In genomic region chr4:7516116-7516772, GRCh38 we compare ENCODE assay signal across 19 cellular contexts.
DNase-seq lines count a peak whose midpoint lies in the region; ATAC-seq, FAIRE-seq and TF ChIP-seq lines count a peak whose summit lies in the region.
"Had no signal": no experiment of that assay in that cellular context is flagged by ENCODE, and none has a peak within 500 bp of the region (broad histone marks: within the 10 kb centered on the region; RNA-seq: fewer than 3 reads in every experiment).

No MANE protein-coding gene starts in this region.

- no peaks in the 10 kb centered on the region for H3K4me1 Mint-ChIP-seq in T-helper 2 cell treated with Interferon-gamma antibody and Interleukin-4, amounts not matched to agents 5 μg/mL and 100 μg/mL, for 36 hours (ENCODE audit: low read depth)

- no peak overlapping the region for H3K14ac ChIP-seq in H1 (ENCODE audit: insufficient read length)

- no peak for TF ChIP-seq EP300 in H1 (IDR thresholded peaks at IDR 0.05; ENCODE audit: borderline replicate concordance in 1 of 2, low read depth in 2 of 2, low read length in 2 of 2)
- TF ChIP-seq EP300 in SK-N-SH (IDR thresholded peaks at IDR 0.05; ENCODE audit: borderline replicate concordance in 1 of 2, low read depth in 1 of 2, low read length in 1 of 2): no peak

- no peak overlapping the region for H3K27ac Mint-ChIP-seq in T-helper 2 cell treated with Interferon-gamma antibody and Interleukin-4, amounts not matched to agents 5 μg/mL and 100 μg/mL, for 36 hours
- H3K27ac Mint-ChIP-seq: IgD-negative memory B cell had no signal

- POLR2A ChIA-PET in H1 (lab: Charles Lee; ENCODE audit: partially characterized antibody): no interaction called here
- POLR2A ChIA-PET in SK-N-SH (lab: Yijun Ruan, JAX): no interaction called here

- H3K4me3 ChIP-seq in BE2C (ENCODE audit: low read depth, low read length): no peak overlapping the region
- H3K4me3 ChIP-seq in H1 (ENCODE audit: extremely low read depth in 1 of 4, insufficient read depth in 2 of 4, low read depth in 3 of 4, low read length in 4 of 4): no peak overlapping the region
- H3K4me3 ChIP-seq in right lobe of liver: no peak overlapping the region
- H3K4me3 ChIP-seq in SK-N-SH (ENCODE audit: low read depth in 2 of 2, low read length in 1 of 2): no peak overlapping the region
- H3K4me3 ChIP-seq: GM23248, SJCRH30 had no signal

- H3K36me3 ChIP-seq in BE2C (no peaks in the 10 kb centered on the region), H1 (ENCODE audit: control insufficient read depth in 2 of 4, insufficient read depth in 4 of 4, low read length in 3 of 4) (no peaks in the 10 kb centered on the region), right lobe of liver (no peaks in the 10 kb centered on the region), SK-N-SH (replicated peaks in 1 of 2; ENCODE audit: control insufficient read depth in 1 of 2, insufficient read depth in 2 of 2, low read length in 1 of 2) (no peaks in the 10 kb centered on the region)
- H3K36me3 ChIP-seq: SJCRH30 had no signal

- CTCF ChIA-PET in H1 (lab: Charles Lee; ENCODE audit: partially characterized antibody): interaction anchor here (0.6 to 2.4 kb wide), 6 partner anchors 12 to 203 kb away, joined by 3 to 9 read pairs (median 3); no protein-coding TSS in a partner anchor
- CTCF ChIA-PET in SK-N-SH (lab: Yijun Ruan, JAX): interaction anchor here (1.1 kb wide), 1 partner anchor 324 kb away, joined by 3 read pairs; the partner anchor contains the start of gene SORCS2

- H3K4me2 ChIP-seq in H1 (ENCODE audit: insufficient read depth in 1 of 2, low read depth in 2 of 2, low read length in 2 of 2) (no peak overlapping the region), SK-N-SH (no peak overlapping the region)

- no peaks in the 10 kb centered on the region for H3K27me3 ChIP-seq in BE2C
- peaks cover 0 to 2% (median 0%) of the 10 kb centered on the region in 4 experiments; a peak in 1 of 7 replicates for H3K27me3 ChIP-seq in H1 (replicated peaks in 1 of 4; ENCODE audit: control insufficient read depth in 3 of 4, extremely low read depth in 1 of 4, insufficient read depth in 3 of 4, low read length in 3 of 4)
- H3K27me3 ChIP-seq in right lobe of liver: no peaks in the 10 kb centered on the region
- peaks cover 24% of the 10 kb centered on the region; the same call in 1 of the 2 replicates for H3K27me3 ChIP-seq in SK-N-SH (ENCODE audit: insufficient read depth)

- H3K9ac ChIP-seq in H1 (replicated peaks in 1 of 4; ENCODE audit: extremely low read depth in 1 of 4, low read depth in 3 of 4, low read length in 3 of 4) (no peak overlapping the region), SK-N-SH (no peak overlapping the region)
- H3K9ac ChIP-seq: GM23248 had no signal

- DNase-seq in BE2C (peak; percentile 49), H1 (ENCODE audit: low read depth in 1 of 2, low spot score in 2 of 2) (no peak), right lobe of liver (peak in 1 of 3 donors; percentile 55), omental fat pad (ENCODE audit: low spot score) (no peak), SK-N-SH (no peak)
- DNase-seq in T-helper 2 cell treated with Interferon-gamma antibody and Interleukin-4, amounts not matched to agents 5 μg/mL and 100 μg/mL, for 36 hours (ENCODE audit: low spot score): no peak
- DNase-seq: DND-41, GM23248, NCI-H187 treated with DMSO at 0.1 percent for 48 hours, NCI-H446, NCI-H774, PC-3, SJCRH30 had no signal

- H3F3A ChIP-seq in SK-N-SH (replicated peaks; ENCODE audit: insufficient read depth): no peaks in the 10 kb centered on the region

- H3K4me3 Mint-ChIP-seq in T-helper 2 cell treated with Interferon-gamma antibody and Interleukin-4, amounts not matched to agents 5 μg/mL and 100 μg/mL, for 36 hours: no peak overlapping the region
- H3K4me3 Mint-ChIP-seq: IgD-negative memory B cell had no signal

- no peak overlapping the region for H4K91ac ChIP-seq in H1 (replicated peaks; ENCODE audit: insufficient read length, low read length)

- H3K9me3 Mint-ChIP-seq in T-helper 2 cell treated with Interferon-gamma antibody and Interleukin-4, amounts not matched to agents 5 μg/mL and 100 μg/mL, for 36 hours: no peaks in the 10 kb centered on the region

- H3K9me2 ChIP-seq in SK-N-SH: no peaks in the 10 kb centered on the region

- no peak for FAIRE-seq in H1 (lab: Jason Lieb, UNC)
- FAIRE-seq: A204.1, G401.6 had no signal

- H2AK5ac ChIP-seq in H1 (ENCODE audit: low read depth, low read length): no peak overlapping the region

- intact Hi-C loops in right lobe of liver (cut with DNase I): no loop called here

- ATAC-seq in right lobe of liver (peak; percentile 19 to 54 (median 30)), omental fat pad (ENCODE audit: low FRiP score) (peak; percentile 48), HG03571 (IDR thresholded peaks at IDR 0.05; ENCODE audit: unreplicated experiment) (no peak), HG03280 (IDR thresholded peaks at IDR 0.05; ENCODE audit: unreplicated experiment) (no peak)
- ATAC-seq: PC-3 had no signal

- no peak overlapping the region; the same call in 1 of the 2 replicates for H4K8ac ChIP-seq in H1 (ENCODE audit: extremely low read depth, insufficient read depth, low read length)

- 79% methylated on average over 13 of the region's 14 CpGs; no CpG with 5 or more reads in 1 of the 2 experiments for whole genome bisulfite sequencing in H1 (ENCODE audit: extremely low coverage in 1 of 2, insufficient coverage in 1 of 2, insufficient read length in 1 of 2, insufficient replicate concordance in 2 of 2, low coverage in 1 of 2, low lambda C conversion rate in 2 of 2, missing lambda C conversion rate in 1 of 2), 2 experiments
- WGBS in right lobe of liver (ENCODE audit: insufficient coverage, low coverage, low lambda C conversion rate, missing lambda C conversion rate): 28% methylated on average over 14 of the region's 14 CpGs
- 79% methylated on average over 12 of the region's 14 CpGs for WGBS in SK-N-SH (ENCODE audit: low lambda C conversion rate)

- no peak overlapping the region for H2BK120ac ChIP-seq in H1 (replicated peaks; ENCODE audit: low read depth, low read length)

- TF ChIP-seq CTCF in BE2C (IDR thresholded peaks at IDR 0.05; ENCODE audit: low read depth, low read length) (no peak), H1 (IDR thresholded peaks at IDR 0.05; ENCODE audit: control extremely low read depth in 1 of 3, insufficient read depth in 1 of 3, low read depth in 1 of 3, low read length in 3 of 3) (no peak), right lobe of liver (IDR thresholded peaks at IDR 0.05) (no peak), omental fat pad (IDR thresholded peaks at IDR 0.05) (no peak), SK-N-SH (IDR thresholded peaks at IDR 0.05) (no peak)

- no peak overlapping the region for H3K56ac ChIP-seq in H1 (replicated peaks; ENCODE audit: insufficient read length, low read depth, low read length)

- no peak overlapping the region for H2BK20ac ChIP-seq in H1 (ENCODE audit: low read length)

- TF ChIP-seq RAD21 in H1 (IDR thresholded peaks at IDR 0.05 in 1 of 2, conservative IDR thresholded peaks at IDR 0.05 in 1 of 2; ENCODE audit: low read depth in 2 of 2, low read length in 2 of 2): no peak
- TF ChIP-seq RAD21 in SK-N-SH (IDR thresholded peaks at IDR 0.05; ENCODE audit: low read length): no peak

- H3K79me2 ChIP-seq in H1 (ENCODE audit: control insufficient read depth in 1 of 2, insufficient read depth in 2 of 2, low read length in 2 of 2): no peaks in the 10 kb centered on the region
- no peaks in the 10 kb centered on the region for H3K79me2 ChIP-seq in SK-N-SH (ENCODE audit: insufficient read depth)

- no peak overlapping the region for H4K5ac ChIP-seq in H1 (ENCODE audit: insufficient read length, low read depth, low read length)

- H3K9me3 ChIP-seq in BE2C (no peaks in the 10 kb centered on the region), H1 (ENCODE audit: insufficient read depth in 2 of 2, low read depth in 1 of 2, low read length in 1 of 2) (no peaks in the 10 kb centered on the region), right lobe of liver (no peaks in the 10 kb centered on the region), SK-N-SH (no peaks in the 10 kb centered on the region)
- H3K9me3 ChIP-seq: SJCRH30 had no signal

- no peak for TF ChIP-seq POLR2A in H1 (IDR thresholded peaks at IDR 0.05; ENCODE audit: control extremely low read depth in 1 of 2, low read depth in 2 of 2, low read length in 2 of 2)
- TF ChIP-seq POLR2A in right lobe of liver (IDR thresholded peaks at IDR 0.05): peak; percentile 21

- peaks cover 32% of the 10 kb centered on the region for H3K27me3 Mint-ChIP-seq in T-helper 2 cell treated with Interferon-gamma antibody and Interleukin-4, amounts not matched to agents 5 μg/mL and 100 μg/mL, for 36 hours (ENCODE audit: low read depth)

- H3K18ac ChIP-seq in H1 (ENCODE audit: extremely low read depth, low read length): no peak overlapping the region; the same call in 1 of the 2 replicates

- H3K23me2 ChIP-seq in H1 (ENCODE audit: low read depth, low read length): no peaks in the 10 kb centered on the region

- H3K79me1 ChIP-seq in H1 (ENCODE audit: low read depth, low read length): no peaks in the 10 kb centered on the region

- H2BK15ac ChIP-seq in H1 (ENCODE audit: low read length): no peak overlapping the region

- H4K20me1 ChIP-seq in H1 (replicated peaks in 1 of 2; ENCODE audit: control insufficient read depth in 1 of 2, insufficient read depth in 2 of 2, low read length in 2 of 2): no peaks in the 10 kb centered on the region
- H4K20me1 ChIP-seq in SK-N-SH (ENCODE audit: insufficient read depth): no peaks in the 10 kb centered on the region

- H2BK5ac ChIP-seq in H1 (ENCODE audit: low read depth, low read length): no peak overlapping the region

- H2AFZ ChIP-seq in H1 (ENCODE audit: low read length): peak overlapping the region; percentile 42
- H2AFZ ChIP-seq in SK-N-SH (ENCODE audit: low read depth): no peak overlapping the region
- H2AFZ ChIP-seq: GM23248 had no signal

- H3K4me1 ChIP-seq in BE2C (peaks cover 22% of the 10 kb centered on the region), H1 (replicated peaks in 1 of 4; ENCODE audit: control insufficient read depth in 3 of 4, insufficient read depth in 4 of 4, low read length in 3 of 4) (peaks cover 0 to 19% (median 5%) of the 10 kb centered on the region in 4 experiments; a peak in 4 of 7 replicates), right lobe of liver (peaks cover 0 to 23% (median 9%) of the 10 kb centered on the region in 4 donors), SK-N-SH (ENCODE audit: control insufficient read depth in 1 of 2, insufficient read depth in 2 of 2, low read depth in 1 of 2, low read length in 1 of 2) (peaks cover 0 to 63% of the 10 kb centered on the region in 2 experiments; a peak in 1 of 4 replicates)

- H3K36me3 Mint-ChIP-seq in T-helper 2 cell treated with Interferon-gamma antibody and Interleukin-4, amounts not matched to agents 5 μg/mL and 100 μg/mL, for 36 hours (ENCODE audit: low read depth): no peaks in the 10 kb centered on the region
- H3K36me3 Mint-ChIP-seq: IgD-negative memory B cell had no signal

- H3K4ac ChIP-seq in H1 (replicated peaks; ENCODE audit: insufficient read length, low read depth, low read length): no peak overlapping the region

- H3K27ac ChIP-seq in H1 (ENCODE audit: low read depth, low read length): no peak overlapping the region
- H3K27ac ChIP-seq in right lobe of liver: peak overlapping the region in 2 of 3 donors; percentile 22 to 67
- H3K27ac ChIP-seq in SK-N-SH (ENCODE audit: low read depth in 2 of 2, low read length in 1 of 2): no peak overlapping the region
- H3K27ac ChIP-seq: GM23248, RWPE1, SJCRH30 had no signal

- H3K23ac ChIP-seq in H1 (ENCODE audit: insufficient read length): no peak overlapping the region

- peak overlapping the region; percentile 52; the same call in 1 of the 2 replicates for H2BK12ac ChIP-seq in H1 (ENCODE audit: low read depth, low read length)

Comparison
In these comparisons a context has a peak if more than half of its experiments do, and no peak if none do; other contexts are left out.
1. H3K27ac ChIP-seq: peak in right lobe of liver (2 of 3); none in H1 (single experiment) and SK-N-SH (0 of 2).
2. ATAC-seq: peak in right lobe of liver (4 of 4) and omental fat pad (single experiment); none in HG03571 (single experiment) and HG03280 (single experiment).